Comparison of ENCODE assay signal across 9 cellular contexts in the genomic region with DNA sequence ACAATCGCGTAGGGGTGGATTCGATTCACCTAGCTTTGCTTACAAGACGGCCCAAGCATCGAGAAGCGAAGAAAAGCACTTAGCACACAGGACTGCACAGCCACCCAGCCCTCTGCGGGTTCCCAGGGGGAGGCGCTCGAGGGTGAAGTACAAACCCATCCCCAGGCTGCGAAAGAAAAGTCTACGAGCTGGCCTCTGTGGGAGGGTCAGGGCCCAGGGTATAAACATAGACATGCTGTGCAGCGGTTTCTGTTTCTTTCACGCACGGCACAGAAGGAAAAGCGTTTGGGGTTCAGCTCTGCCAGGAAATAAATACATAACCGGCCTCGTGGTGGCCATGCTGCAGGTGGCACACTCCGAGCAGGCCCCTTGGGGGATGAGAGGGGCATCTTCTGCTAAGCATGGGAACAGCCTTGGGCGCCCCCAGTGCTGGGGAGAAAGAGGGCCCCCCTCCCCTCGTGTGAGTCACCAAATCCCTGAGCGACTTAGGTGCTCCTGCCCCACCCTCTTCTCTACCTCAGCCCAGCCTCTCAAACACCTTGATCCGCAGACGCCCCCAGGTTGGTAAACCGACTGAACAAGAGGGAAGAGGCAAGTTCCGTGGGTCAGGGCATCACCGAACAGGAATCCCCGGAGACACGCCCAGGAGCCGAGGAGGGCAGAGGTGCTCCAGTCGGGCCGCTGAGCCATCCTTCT.
DNase-seq lines count a peak whose midpoint lies in the region; ATAC-seq and TF ChIP-seq lines count a peak whose summit lies in the region.
"Had no signal": no experiment of that assay in that cellular context is flagged by ENCODE, and none has a peak within 500 bp of the region (broad histone marks: within the 10 kb centered on the region; RNA-seq: fewer than 3 reads in every experiment).

No MANE protein-coding gene starts in this region.

- peak overlapping the region; percentile 75 for H3K27ac ChIP-seq in CD4-positive, alpha-beta memory T cell (ENCODE audit: low read depth, low read length)
- H3K27ac ChIP-seq in KOPT-K1 (ENCODE audit: low read depth, low read length, poor library complexity, severe bottlenecking) (peak overlapping the region; percentile 65), spleen (peak overlapping the region in 6 of 8 donors; percentile 27 to 84 (median 65))
- H3K27ac ChIP-seq: C4-2B had no signal

- intact Hi-C loops in CD4-positive, alpha-beta memory T cell (cut with micrococcal nuclease), result loop anchor here (1.0 kb wide), 4 partner anchors 8 to 43 kb away; no protein-coding TSS in a partner anchor
- intact Hi-C loops in spleen (cut with DNase I; ENCODE audit: low total_unique reads) (no loop called here), Caco-2 (cut with micrococcal nuclease; ENCODE audit: unreplicated experiment) (no loop called here)

- H3K9me3 Mint-ChIP-seq in CD4-positive, alpha-beta memory T cell, result peaks cover 0 to 2% (median 0%) of the 10 kb centered on the region in 8 donors
- H3K9me3 Mint-ChIP-seq in Caco-2 (ENCODE audit: unreplicated experiment), result no peaks in the 10 kb centered on the region

- no peaks in the 10 kb centered on the region for H3K27me3 Mint-ChIP-seq in CD4-positive, alpha-beta memory T cell
- H3K27me3 Mint-ChIP-seq in Caco-2 (ENCODE audit: insufficient read depth, unreplicated experiment), result peaks cover under 1% of the 10 kb centered on the region

- TF ChIP-seq CTCF in spleen (IDR thresholded peaks at IDR 0.05 in 8 of 11, conservative IDR thresholded peaks at IDR 0.05 in 3 of 11) (peak in 10 of 11 experiments; percentile 15 to 70 (median 48)), Caco-2 (IDR thresholded peaks at IDR 0.05; ENCODE audit: insufficient read depth in 1 of 2, low read depth in 1 of 2, low read length in 1 of 2, severe bottlenecking in 1 of 2, unreplicated experiment in 1 of 2) (no peak)

- H3K27me3 ChIP-seq in CD4-positive, alpha-beta memory T cell (ENCODE audit: insufficient read depth, low read length), result no peaks in the 10 kb centered on the region
- no peaks in the 10 kb centered on the region for H3K27me3 ChIP-seq in spleen (replicated peaks in 1 of 7)
- no peaks in the 10 kb centered on the region for H3K27me3 ChIP-seq in Caco-2 (replicated peaks; ENCODE audit: control insufficient read depth, insufficient read depth, low read length)

- ATAC-seq in GM21423 (IDR thresholded peaks at IDR 0.05; ENCODE audit: unreplicated experiment), result peak; percentile 92

- 37 to 61% (median 47%) methylated on average over 22 to 31 of the region's 31 CpGs for WGBS in spleen, 5 donors

- CTCF ChIA-PET in CD4-positive, alpha-beta memory T cell (lab: Charles Lee; ENCODE audit: partially characterized antibody), result interaction anchor here (0.7 to 17.5 kb wide), 62 partner anchors 11 to 448 kb away, joined by 3 to 591 read pairs (median 4); a partner anchor contains a TSS
- CTCF ChIA-PET in Caco-2 (lab: Charles Lee), result interaction anchor here (0.6 to 1.8 kb wide), 3 partner anchors 15 to 172 kb away, joined by 3 to 6 read pairs (median 5); no protein-coding TSS in a partner anchor

- POLR2A ChIA-PET in CD4-positive, alpha-beta memory T cell (lab: Charles Lee; ENCODE audit: partially characterized antibody), result interaction anchor here (0.6 to 8.1 kb wide), 44 partner anchors 10 to 1005 kb away, joined by 3 to 370 read pairs (median 5); a partner anchor contains a TSS
- POLR2A ChIA-PET in Caco-2 (lab: Charles Lee), result no interaction called here

- DNase-seq in CD4-positive, alpha-beta memory T cell, result peak; percentile 81 to 88 (median 86)
- peak; percentile 83 to 87 for DNase-seq in activated T-cell treated with anti-CD3 and anti-CD28 coated beads, Interleukin-2, amount 50 U/mL, for 48 hours
- DNase-seq in spleen, result peak; percentile 89
- no peak for DNase-seq in NK-92 treated with Interleukin-12 subunit alpha and Interleukin-12 subunit beta, amount 100 ng/mL, for 24 hours (lab: John Stamatoyannopoulos, UW)
- DNase-seq in SKM-1 (lab: John Stamatoyannopoulos, UW; ENCODE audit: unreplicated experiment), result no peak
- DNase-seq in Caco-2, result no peak

- peak overlapping the region; percentile 73 to 94 (median 82) for H3K4me3 Mint-ChIP-seq in CD4-positive, alpha-beta memory T cell
- no peak overlapping the region for H3K4me3 Mint-ChIP-seq in Caco-2 (ENCODE audit: unreplicated experiment)

- no peak for TF ChIP-seq POLR2A in spleen (IDR thresholded peaks at IDR 0.05)

- H3K4me1 ChIP-seq in CD4-positive, alpha-beta memory T cell (ENCODE audit: insufficient read depth, low read length), result peaks cover 66% of the 10 kb centered on the region
- H3K4me1 ChIP-seq in spleen (peaks cover 0 to 38% (median 19%) of the 10 kb centered on the region in 6 donors), Caco-2 (no peaks in the 10 kb centered on the region)

- no TSS peak for BruUV-seq in Caco-2 (replicated peaks; lab: Mats Ljungman, UMichigan)

- no peaks in the 10 kb centered on the region for H3K9me3 ChIP-seq in CD4-positive, alpha-beta memory T cell (ENCODE audit: control insufficient read depth in 1 of 2, low read length in 2 of 2)
- H3K9me3 ChIP-seq in KOPT-K1 (ENCODE audit: insufficient read depth, low read length, poor library complexity, severe bottlenecking), result no peaks in the 10 kb centered on the region
- H3K9me3 ChIP-seq in spleen, result no peaks in the 10 kb centered on the region
- H3K9me3 ChIP-seq in Caco-2, result no peaks in the 10 kb centered on the region

- peaks cover 53 to 71% (median 63%) of the 10 kb centered on the region in 4 donors for H3K4me1 Mint-ChIP-seq in CD4-positive, alpha-beta memory T cell
- no peaks in the 10 kb centered on the region for H3K4me1 Mint-ChIP-seq in Caco-2 (ENCODE audit: low read depth, unreplicated experiment)

- H3K27ac Mint-ChIP-seq in CD4-positive, alpha-beta memory T cell, result peak overlapping the region; percentile 89 to 98 (median 93)
- H3K27ac Mint-ChIP-seq in Caco-2 (ENCODE audit: unreplicated experiment), result no peak overlapping the region

- peaks cover 26 to 39% of the 10 kb centered on the region in 2 donors for H3K36me3 Mint-ChIP-seq in CD4-positive, alpha-beta memory T cell
- H3K36me3 Mint-ChIP-seq in Caco-2 (ENCODE audit: insufficient read depth, unreplicated experiment), result no peaks in the 10 kb centered on the region

- no peaks in the 10 kb centered on the region for H3K36me3 ChIP-seq in CD4-positive, alpha-beta memory T cell (ENCODE audit: insufficient read depth, low read length)
- H3K36me3 ChIP-seq in KOPT-K1 (ENCODE audit: insufficient read depth, low read length) (peaks cover 24% of the 10 kb centered on the region; the same call in 1 of the 2 replicates), spleen (peaks cover 0 to 13% (median 0%) of the 10 kb centered on the region in 6 donors), Caco-2 (ENCODE audit: control insufficient read depth, insufficient read depth, low read length) (no peaks in the 10 kb centered on the region)

- H3K4me3 ChIP-seq in CD4-positive, alpha-beta memory T cell (ENCODE audit: low read length in 2 of 2), result peak overlapping the region; percentile 43 to 54
- H3K4me3 ChIP-seq in spleen (peak overlapping the region in 4 of 8 donors; percentile 6 to 58 (median 16)), Caco-2 (ENCODE audit: low read depth, low read length) (no peak overlapping the region)

Comparison
In these comparisons a context has a peak if more than half of its experiments do, and no peak if none do; other contexts are left out.
1. DNase-seq: peak in CD4-positive, alpha-beta memory T cell (5 of 5), activated T-cell treated with anti-CD3 and anti-CD28 coated beads, Interleukin-2, amount 50 U/mL, for 48 hours (2 of 2) and spleen (single experiment); none in NK-92 treated with Interleukin-12 subunit alpha and Interleukin-12 subunit beta, amount 100 ng/mL, for 24 hours (single experiment), SKM-1 (single experiment) and Caco-2 (0 of 2).
2. CTCF ChIP-seq: peak in spleen (10 of 11); none in Caco-2 (0 of 2).
3. Peak in every context shown above with its lines, with median percentiles within 50 percentile points of each other: H3K27ac ChIP-seq.